8 cellular contexts compared by ENCODE assay signal in the genomic region with DNA sequence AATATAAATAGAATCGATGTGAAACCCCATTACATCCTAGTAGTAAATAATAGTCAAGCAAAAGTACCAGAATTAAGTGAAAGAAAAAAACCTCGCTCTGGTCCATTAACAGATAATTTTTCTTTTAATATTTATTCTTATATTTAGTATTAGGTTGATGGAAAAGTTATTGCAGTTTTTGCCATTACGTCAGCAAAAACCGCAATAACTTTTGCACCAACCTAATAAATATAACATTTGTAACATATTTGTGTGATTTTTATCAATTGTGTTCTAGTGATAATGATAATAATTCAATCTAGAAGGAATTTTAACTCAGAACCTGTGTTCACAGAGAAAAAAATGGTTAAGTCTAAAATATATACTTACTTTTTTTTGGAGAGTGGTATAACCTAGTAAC. TPM values are rescaled to one million over a fixed set of nuclear protein-coding genes. Genes with fewer than 3 reads are reported as not detected.
"Had no signal": no experiment of that assay in that cellular context is flagged by ENCODE, and none has a peak within 500 bp of the region (broad histone marks: within the 10 kb centered on the region; RNA-seq: fewer than 3 reads in every experiment).

No MANE protein-coding gene starts in this region.

- ATAC-seq: GM23338 had no signal

- H3K9me3 Mint-ChIP-seq: GM23338, H9, IgD-negative memory B cell had no signal

- H3K4me2 ChIP-seq: GM23338 had no signal

- H3K4me3 Mint-ChIP-seq: GM23338, H9, HFFc6, IgD-negative memory B cell had no signal

- H3K27ac Mint-ChIP-seq: GM23338, H9, HFFc6, IgD-negative memory B cell had no signal

- H3K27ac ChIP-seq: HL-60 had no signal

- H3K4me1 Mint-ChIP-seq: GM23338, H9, IgD-negative memory B cell had no signal

- FAIRE-seq: H1 had no signal

- H3K4me3 ChIP-seq: GM23338 had no signal

- H2AFZ ChIP-seq: GM23338 had no signal

- H3K36me3 Mint-ChIP-seq: IgD-negative memory B cell had no signal

- DNase-seq: H9, HCEC 1CT, HFFc6, KG1 had no signal

RNA-seq across cellular contexts. Expression of gene RORB, which starts 16.1 kb away (rescaled TPM):
- total RNA-seq: HFFc6 had no signal
- polyA plus RNA-seq: IgD-negative memory B cell had no signal
